ENCODE assay signal across 1 cellular context in genomic region chr4:184824081-184824775, GRCh38.
TF ChIP-seq lines count a peak whose summit lies in the region.

No MANE protein-coding gene starts in this region.

TF ChIP-seq in GM23338, 12 proteins besides CTCF, POLR2A, EP300 and RAD21 (continued from another document):
- TF ChIP-seq, protein P1, sequence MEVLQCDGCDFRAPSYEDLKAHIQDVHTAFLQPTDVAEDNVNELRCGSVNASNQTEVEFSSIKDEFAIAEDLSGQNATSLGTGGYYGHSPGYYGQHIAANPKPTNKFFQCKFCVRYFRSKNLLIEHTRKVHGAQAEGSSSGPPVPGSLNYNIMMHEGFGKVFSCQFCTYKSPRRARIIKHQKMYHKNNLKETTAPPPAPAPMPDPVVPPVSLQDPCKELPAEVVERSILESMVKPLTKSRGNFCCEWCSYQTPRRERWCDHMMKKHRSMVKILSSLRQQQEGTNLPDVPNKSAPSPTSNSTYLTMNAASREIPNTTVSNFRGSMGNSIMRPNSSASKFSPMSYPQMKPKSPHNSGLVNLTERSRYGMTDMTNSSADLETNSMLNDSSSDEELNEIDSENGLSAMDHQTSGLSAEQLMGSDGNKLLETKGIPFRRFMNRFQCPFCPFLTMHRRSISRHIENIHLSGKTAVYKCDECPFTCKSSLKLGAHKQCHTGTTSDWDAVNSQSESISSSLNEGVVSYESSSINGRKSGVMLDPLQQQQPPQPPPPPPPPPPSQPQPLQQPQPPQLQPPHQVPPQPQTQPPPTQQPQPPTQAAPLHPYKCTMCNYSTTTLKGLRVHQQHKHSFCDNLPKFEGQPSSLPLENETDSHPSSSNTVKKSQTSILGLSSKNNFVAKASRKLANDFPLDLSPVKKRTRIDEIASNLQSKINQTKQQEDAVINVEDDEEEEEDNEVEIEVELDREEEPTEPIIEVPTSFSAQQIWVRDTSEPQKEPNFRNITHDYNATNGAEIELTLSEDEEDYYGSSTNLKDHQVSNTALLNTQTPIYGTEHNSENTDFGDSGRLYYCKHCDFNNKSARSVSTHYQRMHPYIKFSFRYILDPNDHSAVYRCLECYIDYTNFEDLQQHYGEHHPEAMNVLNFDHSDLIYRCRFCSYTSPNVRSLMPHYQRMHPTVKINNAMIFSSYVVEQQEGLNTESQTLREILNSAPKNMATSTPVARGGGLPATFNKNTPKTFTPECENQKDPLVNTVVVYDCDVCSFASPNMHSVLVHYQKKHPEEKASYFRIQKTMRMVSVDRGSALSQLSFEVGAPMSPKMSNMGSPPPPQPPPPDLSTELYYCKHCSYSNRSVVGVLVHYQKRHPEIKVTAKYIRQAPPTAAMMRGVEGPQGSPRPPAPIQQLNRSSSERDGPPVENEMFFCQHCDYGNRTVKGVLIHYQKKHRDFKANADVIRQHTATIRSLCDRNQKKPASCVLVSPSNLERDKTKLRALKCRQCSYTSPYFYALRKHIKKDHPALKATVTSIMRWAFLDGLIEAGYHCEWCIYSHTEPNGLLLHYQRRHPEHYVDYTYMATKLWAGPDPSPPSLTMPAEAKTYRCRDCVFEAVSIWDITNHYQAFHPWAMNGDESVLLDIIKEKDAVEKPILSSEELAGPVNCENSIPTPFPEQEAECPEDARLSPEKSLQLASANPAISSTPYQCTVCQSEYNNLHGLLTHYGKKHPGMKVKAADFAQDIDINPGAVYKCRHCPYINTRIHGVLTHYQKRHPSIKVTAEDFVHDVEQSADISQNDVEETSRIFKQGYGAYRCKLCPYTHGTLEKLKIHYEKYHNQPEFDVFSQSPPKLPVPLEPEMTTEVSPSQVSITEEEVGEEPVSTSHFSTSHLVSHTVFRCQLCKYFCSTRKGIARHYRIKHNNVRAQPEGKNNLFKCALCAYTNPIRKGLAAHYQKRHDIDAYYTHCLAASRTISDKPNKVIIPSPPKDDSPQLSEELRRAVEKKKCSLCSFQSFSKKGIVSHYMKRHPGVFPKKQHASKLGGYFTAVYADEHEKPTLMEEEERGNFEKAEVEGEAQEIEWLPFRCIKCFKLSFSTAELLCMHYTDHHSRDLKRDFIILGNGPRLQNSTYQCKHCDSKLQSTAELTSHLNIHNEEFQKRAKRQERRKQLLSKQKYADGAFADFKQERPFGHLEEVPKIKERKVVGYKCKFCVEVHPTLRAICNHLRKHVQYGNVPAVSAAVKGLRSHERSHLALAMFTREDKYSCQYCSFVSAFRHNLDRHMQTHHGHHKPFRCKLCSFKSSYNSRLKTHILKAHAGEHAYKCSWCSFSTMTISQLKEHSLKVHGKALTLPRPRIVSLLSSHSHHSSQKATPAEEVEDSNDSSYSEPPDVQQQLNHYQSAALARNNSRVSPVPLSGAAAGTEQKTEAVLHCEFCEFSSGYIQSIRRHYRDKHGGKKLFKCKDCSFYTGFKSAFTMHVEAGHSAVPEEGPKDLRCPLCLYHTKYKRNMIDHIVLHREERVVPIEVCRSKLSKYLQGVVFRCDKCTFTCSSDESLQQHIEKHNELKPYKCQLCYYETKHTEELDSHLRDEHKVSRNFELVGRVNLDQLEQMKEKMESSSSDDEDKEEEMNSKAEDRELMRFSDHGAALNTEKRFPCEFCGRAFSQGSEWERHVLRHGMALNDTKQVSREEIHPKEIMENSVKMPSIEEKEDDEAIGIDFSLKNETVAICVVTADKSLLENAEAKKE (CRISPR knock-in tag; IDR thresholded peaks at IDR 0.05) = no peak
- TF ChIP-seq EZH2phosphoT487 (IDR thresholded peaks at IDR 0.05; ENCODE audit: unreplicated experiment) = no peak
- no peak for TF ChIP-seq CREB1 (CRISPR knock-in tag; IDR thresholded peaks at IDR 0.05; ENCODE audit: low read depth)
- TF ChIP-seq ZNF114 (CRISPR knock-in tag; IDR thresholded peaks at IDR 0.05) = no peak
- TF ChIP-seq JUNB (IDR thresholded peaks at IDR 0.05; ENCODE audit: unreplicated experiment) = no peak
